ENCODE assay signal across 7 cellular contexts in genomic region chr11:59158206-59159068, GRCh38. TPM values are rescaled to one million over a fixed set of nuclear protein-coding genes. Genes with fewer than 3 reads are reported as not detected.
DNase-seq lines count a peak whose midpoint lies in the region; ATAC-seq, FAIRE-seq and TF ChIP-seq lines count a peak whose summit lies in the region.

No MANE protein-coding gene starts in this region.

- BruUV-seq in PC-3 (replicated peaks; lab: Mats Ljungman, UMichigan): no TSS peak

- H3K4me3 ChIP-seq in GM23248 (no peak overlapping the region), PC-3 (ENCODE audit: low read length) (no peak overlapping the region)

- no peaks in the 10 kb centered on the region for H3K36me3 ChIP-seq in GM23248 (ENCODE audit: low read depth)
- no peaks in the 10 kb centered on the region for H3K36me3 ChIP-seq in PC-3 (ENCODE audit: low read depth, low read length)

- H3K79me2 ChIP-seq in GM23248 (ENCODE audit: insufficient read depth) (no peaks in the 10 kb centered on the region), PC-3 (ENCODE audit: low read length) (no peaks in the 10 kb centered on the region)

- H3F3A ChIP-seq in GM23248 (ENCODE audit: insufficient read depth) (no peaks in the 10 kb centered on the region), PC-3 (ENCODE audit: low read length, unreplicated experiment) (no peaks in the 10 kb centered on the region)

- H3K9me3 ChIP-seq in GM23248 (ENCODE audit: low read depth) (no peaks in the 10 kb centered on the region), PC-3 (ENCODE audit: low read length) (no peaks in the 10 kb centered on the region)

- peak; percentile 93 for ATAC-seq in PC-3

- H3K27me3 ChIP-seq in GM23248 (replicated peaks; ENCODE audit: insufficient read depth): peaks cover 20% of the 10 kb centered on the region
- peaks cover 29% of the 10 kb centered on the region for H3K27me3 ChIP-seq in PC-3 (ENCODE audit: low read length)

- H3K9me2 ChIP-seq in GM23248 (ENCODE audit: insufficient read depth) (no peaks in the 10 kb centered on the region), PC-3 (replicated peaks; ENCODE audit: low read length) (no peaks in the 10 kb centered on the region)

- H2AFZ ChIP-seq in GM23248 (peak overlapping the region; percentile 68), PC-3 (ENCODE audit: low read length) (no peak overlapping the region)

- POLR2A ChIA-PET in GM10248 (lab: Yijun Ruan, JAX): interaction anchor here (0.6 to 1.3 kb wide), 2 partner anchors 16 to 511 kb away, joined by 4 to 8 read pairs; partner anchors contain the start of genes FAM111A and PATL1
- POLR2A ChIA-PET in PC-3 (lab: Charles Lee; ENCODE audit: unreplicated experiment): no interaction called here

- peak; percentile 64 for DNase-seq in GM10248 (ENCODE audit: extremely low spot score)
- DNase-seq in GM23248: peak; percentile 79
- peak; percentile 81 for DNase-seq in KBM-7
- DNase-seq in PC-3: peak; percentile 85
- peak; percentile 57 for DNase-seq in activated naive CD4-positive, alpha-beta T cell treated with Interleukin-2 at 50 U/mL for 16 hours
- peak; percentile 37 to 64 for DNase-seq in frontal cortex (ENCODE audit: low spot score in 2 of 2)
- peak; percentile 85 for DNase-seq in pons (ENCODE audit: low spot score)

- H3K27ac ChIP-seq in GM23248 (no peak overlapping the region), PC-3 (ENCODE audit: low read length) (no peak overlapping the region)

- CTCF ChIA-PET in GM10248 (lab: Yijun Ruan, JAX) (interaction anchor here (0.6 to 8.7 kb wide), 92 partner anchors 9 to 1496 kb away, joined by 3 to 116 read pairs (median 4); partner anchors contain the start of genes DTX4, FAM111A, FAM111B and LPXN), PC-3 (lab: Charles Lee) (interaction anchor here (0.6 to 1.5 kb wide), 12 partner anchors 13 to 582 kb away, joined by 3 to 13 read pairs (median 4); partner anchors contain the start of genes DTX4, FAM111A and FAM111B)

- intact Hi-C loops in PC-3 (cut with micrococcal nuclease): loop anchor here (1.0 kb wide), 4 partner anchors 16 to 504 kb away; partner anchors contain the start of gene FAM111A

- H3K4me2 ChIP-seq in GM23248 (ENCODE audit: unreplicated experiment) (no peak overlapping the region), PC-3 (ENCODE audit: low read length) (no peak overlapping the region)

- no peak for FAIRE-seq in frontal cortex (lab: Jason Lieb, UNC)

- TF ChIP-seq CTCF in GM10248 (IDR thresholded peaks at IDR 0.05; ENCODE audit: control extremely low read depth, extremely low read depth, low read depth, missing control alignments) (peak; percentile 71), PC-3 (conservative IDR thresholded peaks at IDR 0.05; ENCODE audit: low read depth, low read length) (peak; percentile 94)

- H4K20me1 ChIP-seq in GM23248 (ENCODE audit: insufficient read depth) (no peaks in the 10 kb centered on the region), PC-3 (ENCODE audit: low read length) (no peaks in the 10 kb centered on the region)

- no peaks in the 10 kb centered on the region for H3K4me1 ChIP-seq in GM23248 (ENCODE audit: insufficient read depth)
- no peaks in the 10 kb centered on the region for H3K4me1 ChIP-seq in PC-3 (ENCODE audit: insufficient read depth, low read length)

- in situ Hi-C loops in GM23248 (cut with MboI) (no loop called here), KBM-7 (cut with MboI; ENCODE audit: low pct_unique_long_range_greater_than_20kb, low sequenced_read_pairs) (no loop called here)

- 0 out of 2 replicates have a peak overlapping the region, but pooled peaks have one; percentile 3 for H3K9ac ChIP-seq in GM23248
- no peak overlapping the region for H3K9ac ChIP-seq in PC-3 (ENCODE audit: low read length)

- WGBS in GM23248 (ENCODE audit: low coverage in 1 of 2, low lambda C conversion rate in 2 of 2, missing lambda C conversion rate in 2 of 2), 2 experiments: 31 to 35% methylated on average over 8 of the region's 8 CpGs

RNA-seq across cellular contexts. Expression of gene DTX4, which starts 13.5 kb away (rescaled TPM):
- total RNA-seq in GM23248 (2014; rRNA removed; shearing (Covaris generic)): 0.22 and 0.38 TPM in 2 replicates
- polyA plus RNA-seq in GM23248 (2016; fragmentation: Nextera tagmentation; extraction: Ambion mirVana): 0.10 and 0.16 TPM in 2 replicates
- 4.0 and 4.9 TPM in 2 replicates for total RNA-seq in PC-3 (2014; rRNA removed)
- 42.0 TPM for total RNA-seq in frontal cortex

RNA-seq across cellular contexts. Expression of gene FAM111A, which starts 15.8 kb away (rescaled TPM):
- total RNA-seq in GM23248 (2014; rRNA removed; shearing (Covaris generic)): 32.3 and 55.3 TPM in 2 replicates
- 27.7 and 31.6 TPM in 2 replicates for polyA plus RNA-seq in GM23248 (2016; fragmentation: Nextera tagmentation; extraction: Ambion mirVana)
- total RNA-seq in PC-3 (2014; rRNA removed): 38.9 and 49.2 TPM in 2 replicates
- 7.3 TPM for total RNA-seq in frontal cortex

RNA-seq across cellular contexts. Expression of gene FAM111B, which starts 51.4 kb away (rescaled TPM):
- total RNA-seq in GM23248 (2014; rRNA removed; shearing (Covaris generic)): 2.1 and 4.5 TPM in 2 replicates
- polyA plus RNA-seq in GM23248 (2016; fragmentation: Nextera tagmentation; extraction: Ambion mirVana): 6.8 and 7.3 TPM in 2 replicates
- total RNA-seq in PC-3 (2014; rRNA removed) (22.5 and 26.7 TPM in 2 replicates), frontal cortex (2.9 TPM)

RNA-seq across cellular contexts. Expression of gene MPEG1, which starts 54.3 kb away (rescaled TPM):
- not detected in 2 replicates for total RNA-seq in GM23248 (2014; rRNA removed; shearing (Covaris generic))
- not detected in 2 replicates for polyA plus RNA-seq in GM23248 (2016; fragmentation: Nextera tagmentation; extraction: Ambion mirVana)
- total RNA-seq in PC-3 (2014; rRNA removed) (not detected in 2 replicates), frontal cortex (2.0 TPM)
